Comparison of ENCODE assay signal across 1 cellular context in genomic region chr9:131992906-131993657, GRCh38.
TF ChIP-seq lines count a peak whose summit lies in the region.

No MANE protein-coding gene starts in this region.

TF ChIP-seq in SK-N-SH treated with all-trans-retinoic acid at 6 μM for 48 hours, 23 proteins besides CTCF, POLR2A, EP300 and RAD21 (continued from another document):
- no peak for TF ChIP-seq TSHZ2 (CRISPR knock-in tag; IDR thresholded peaks at IDR 0.05)
- no peak for TF ChIP-seq PATZ1 (CRISPR knock-in tag; IDR thresholded peaks at IDR 0.05; ENCODE audit: borderline replicate concordance)
- no peak for TF ChIP-seq BACH2 (CRISPR knock-in tag; IDR thresholded peaks at IDR 0.05; ENCODE audit: borderline replicate concordance)
- no peak for TF ChIP-seq ZNF8 (CRISPR knock-in tag; IDR thresholded peaks at IDR 0.05)
- TF ChIP-seq ZFP30 (CRISPR knock-in tag; IDR thresholded peaks at IDR 0.05) = no peak
- TF ChIP-seq, protein P1, sequence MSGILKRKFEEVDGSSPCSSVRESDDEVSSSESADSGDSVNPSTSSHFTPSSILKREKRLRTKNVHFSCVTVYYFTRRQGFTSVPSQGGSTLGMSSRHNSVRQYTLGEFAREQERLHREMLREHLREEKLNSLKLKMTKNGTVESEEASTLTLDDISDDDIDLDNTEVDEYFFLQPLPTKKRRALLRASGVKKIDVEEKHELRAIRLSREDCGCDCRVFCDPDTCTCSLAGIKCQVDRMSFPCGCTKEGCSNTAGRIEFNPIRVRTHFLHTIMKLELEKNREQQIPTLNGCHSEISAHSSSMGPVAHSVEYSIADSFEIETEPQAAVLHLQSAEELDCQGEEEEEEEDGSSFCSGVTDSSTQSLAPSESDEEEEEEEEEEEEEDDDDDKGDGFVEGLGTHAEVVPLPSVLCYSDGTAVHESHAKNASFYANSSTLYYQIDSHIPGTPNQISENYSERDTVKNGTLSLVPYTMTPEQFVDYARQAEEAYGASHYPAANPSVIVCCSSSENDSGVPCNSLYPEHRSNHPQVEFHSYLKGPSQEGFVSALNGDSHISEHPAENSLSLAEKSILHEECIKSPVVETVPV (CRISPR knock-in tag; IDR thresholded peaks at IDR 0.05) = no peak
- no peak for TF ChIP-seq POU6F1 (CRISPR knock-in tag; IDR thresholded peaks at IDR 0.05; ENCODE audit: borderline replicate concordance, low read depth)
- no peak for TF ChIP-seq ZC3H10 (CRISPR knock-in tag; IDR thresholded peaks at IDR 0.05)
- no peak for TF ChIP-seq ZNF565 (CRISPR knock-in tag; conservative IDR thresholded peaks at IDR 0.05; ENCODE audit: low read depth)
- TF ChIP-seq ESRRG (CRISPR knock-in tag; IDR thresholded peaks at IDR 0.05) = no peak
